Comparison of ENCODE assay signal across 17 cellular contexts in the genomic region with DNA sequence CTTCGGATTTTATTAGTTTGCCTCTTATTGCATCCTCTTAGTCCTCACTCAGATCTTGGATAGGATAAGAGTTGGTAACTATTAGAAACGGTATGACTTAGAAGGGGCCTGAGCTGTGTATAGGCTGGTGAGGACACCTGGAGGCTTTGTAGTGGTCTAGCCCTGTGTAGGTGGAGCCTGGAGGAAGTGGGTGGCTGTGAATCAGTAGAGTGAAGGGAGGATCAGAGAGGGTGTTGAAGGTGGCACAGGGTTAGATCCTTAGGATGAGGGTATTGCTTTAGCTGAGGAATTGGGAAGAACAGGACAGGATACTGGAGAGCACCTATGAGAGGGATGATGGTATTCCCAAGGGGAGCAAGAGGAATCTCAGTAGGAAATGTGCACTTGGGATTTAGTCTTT. TPM values are rescaled to one million over a fixed set of nuclear protein-coding genes. Genes with fewer than 3 reads are reported as not detected.
DNase-seq lines count a peak whose midpoint lies in the region; ATAC-seq, FAIRE-seq and TF ChIP-seq lines count a peak whose summit lies in the region.
"Had no signal": no experiment of that assay in that cellular context is flagged by ENCODE, and none has a peak within 500 bp of the region (broad histone marks: within the 10 kb centered on the region; RNA-seq: fewer than 3 reads in every experiment).

No MANE protein-coding gene starts in this region.

- H3K27me3 ChIP-seq in KMS-11 (ENCODE audit: insufficient read depth, low read depth) (no peaks in the 10 kb centered on the region), astrocyte (ENCODE audit: insufficient read depth, low read length) (no peaks in the 10 kb centered on the region), thymus (ENCODE audit: control insufficient read depth, insufficient read depth) (no peaks in the 10 kb centered on the region)
- H3K27me3 ChIP-seq: heart left ventricle, SJSA1 had no signal

- H3K4me3 Mint-ChIP-seq in activated naive CD4-positive, alpha-beta T cell treated with anti-CD3 and anti-CD28 coated beads, Interleukin-2, amount 10 ng/mL, durations not matched to agents 7 days and 5 days = no peak overlapping the region
- H3K4me3 Mint-ChIP-seq in astrocyte (ENCODE audit: unreplicated experiment) = no peak overlapping the region
- H3K4me3 Mint-ChIP-seq: natural killer cell treated with Interleukin-12 subunit alpha and Interleukin-12 subunit beta and Interleukin-15 and Interleukin-18, amount 100 ng/mL, for 72 hours had no signal

- no peaks in the 10 kb centered on the region for H4K20me1 ChIP-seq in KMS-11 (ENCODE audit: insufficient read depth)
- peaks cover 72% of the 10 kb centered on the region for H4K20me1 ChIP-seq in astrocyte (ENCODE audit: insufficient read depth, low read length)

- peak overlapping the region; percentile 88; the same call in 1 of the 2 replicates for H3K27ac ChIP-seq in KMS-11
- H3K27ac ChIP-seq in astrocyte (ENCODE audit: low read depth, low read length) = no peak overlapping the region
- peak overlapping the region; percentile 25 for H3K27ac ChIP-seq in thymus (ENCODE audit: low read depth)
- H3K27ac ChIP-seq: SJSA1 had no signal

- H3K4me3 ChIP-seq in KMS-11 (IDR thresholded peaks at IDR 0.05; ENCODE audit: insufficient read depth, low read depth, low read length) (no peak overlapping the region), astrocyte (ENCODE audit: insufficient read depth, low read depth, low read length) (no peak overlapping the region), thymus (ENCODE audit: low read length) (no peak overlapping the region), foreskin fibroblast (ENCODE audit: low read depth in 1 of 2, low read length in 2 of 2) (no peak overlapping the region)
- H3K4me3 ChIP-seq: heart left ventricle, SJSA1 had no signal

- no peak for FAIRE-seq in astrocyte (lab: Jason Lieb, UNC)
- FAIRE-seq: HepG2 had no signal

- H3K9ac ChIP-seq in KMS-11 = no peak overlapping the region
- no peak overlapping the region for H3K9ac ChIP-seq in astrocyte (ENCODE audit: low read length)

- peaks cover 10% of the 10 kb centered on the region for H3K27me3 Mint-ChIP-seq in activated naive CD4-positive, alpha-beta T cell treated with anti-CD3 and anti-CD28 coated beads, Interleukin-2, amount 10 ng/mL, durations not matched to agents 7 days and 5 days
- no peaks in the 10 kb centered on the region for H3K27me3 Mint-ChIP-seq in astrocyte (ENCODE audit: low read depth, unreplicated experiment)
- H3K27me3 Mint-ChIP-seq: natural killer cell treated with Interleukin-12 subunit alpha and Interleukin-12 subunit beta and Interleukin-15 and Interleukin-18, amount 100 ng/mL, for 72 hours; progenitor cell of endocrine pancreas had no signal

- H3K4me1 ChIP-seq in KMS-11 (ENCODE audit: low read depth, poor library complexity, severe bottlenecking) (peaks cover 71% of the 10 kb centered on the region), astrocyte (ENCODE audit: insufficient read depth, low read length) (peaks cover 25% of the 10 kb centered on the region), thymus (ENCODE audit: control insufficient read depth, insufficient read depth, low read length) (peaks cover 36% of the 10 kb centered on the region)

- H3K79me2 ChIP-seq in KMS-11 (ENCODE audit: insufficient read depth, low read depth) = peaks cover 61% of the 10 kb centered on the region
- H3K79me2 ChIP-seq in astrocyte (ENCODE audit: insufficient read depth, low read length) = peaks cover 85% of the 10 kb centered on the region

- H3K4me2 ChIP-seq in KMS-11 (peak overlapping the region; percentile 88; the same call in 1 of the 2 replicates), astrocyte (ENCODE audit: low read length) (peak overlapping the region; percentile 34)

- H3K9me3 Mint-ChIP-seq in activated naive CD4-positive, alpha-beta T cell treated with anti-CD3 and anti-CD28 coated beads, Interleukin-2, amount 10 ng/mL, durations not matched to agents 7 days and 5 days = no peaks in the 10 kb centered on the region
- no peaks in the 10 kb centered on the region for H3K9me3 Mint-ChIP-seq in astrocyte (ENCODE audit: unreplicated experiment)
- H3K9me3 Mint-ChIP-seq: natural killer cell treated with Interleukin-12 subunit alpha and Interleukin-12 subunit beta and Interleukin-15 and Interleukin-18, amount 100 ng/mL, for 72 hours had no signal

- ATAC-seq in left lobe of liver = no peak
- ATAC-seq: HepG2; natural killer cell treated with Interleukin-12 subunit alpha and Interleukin-12 subunit beta and Interleukin-15 and Interleukin-18, amount 100 ng/mL, for 72 hours had no signal

- H3K36me3 Mint-ChIP-seq in activated naive CD4-positive, alpha-beta T cell treated with anti-CD3 and anti-CD28 coated beads, Interleukin-2, amount 10 ng/mL, durations not matched to agents 7 days and 5 days = peaks cover 16% of the 10 kb centered on the region
- H3K36me3 Mint-ChIP-seq in astrocyte (ENCODE audit: low read depth, unreplicated experiment) = peaks cover 7% of the 10 kb centered on the region
- H3K36me3 Mint-ChIP-seq: natural killer cell treated with Interleukin-12 subunit alpha and Interleukin-12 subunit beta and Interleukin-15 and Interleukin-18, amount 100 ng/mL, for 72 hours had no signal

- CTCF ChIA-PET in activated naive CD4-positive, alpha-beta T cell treated with anti-CD3 and anti-CD28 coated beads, Interleukin-2, amount 10 ng/mL, durations not matched to agents 7 days and 5 days (lab: Charles Lee) = interaction anchor here (1.2 kb wide), 1 partner anchor 59 kb away, joined by 3 read pairs; no protein-coding TSS in a partner anchor

- H3K36me3 ChIP-seq in KMS-11 (ENCODE audit: insufficient read depth) (no peaks in the 10 kb centered on the region), astrocyte (ENCODE audit: insufficient read depth, low read length) (peaks cover 3% of the 10 kb centered on the region), thymus (ENCODE audit: control insufficient read depth, insufficient read depth) (no peaks in the 10 kb centered on the region)

- H2AFZ ChIP-seq in KMS-11 (ENCODE audit: low read depth) = no peak overlapping the region
- no peak overlapping the region for H2AFZ ChIP-seq in astrocyte (ENCODE audit: low read depth, low read length)

- 11% methylated on average over 2 of the region's 2 CpGs for whole genome bisulfite sequencing in thymus

- H3K27ac Mint-ChIP-seq in activated naive CD4-positive, alpha-beta T cell treated with anti-CD3 and anti-CD28 coated beads, Interleukin-2, amount 10 ng/mL, durations not matched to agents 7 days and 5 days = no peak overlapping the region
- no peak overlapping the region for H3K27ac Mint-ChIP-seq in astrocyte (ENCODE audit: unreplicated experiment)
- H3K27ac Mint-ChIP-seq: natural killer cell treated with Interleukin-12 subunit alpha and Interleukin-12 subunit beta and Interleukin-15 and Interleukin-18, amount 100 ng/mL, for 72 hours; progenitor cell of endocrine pancreas had no signal

- peaks cover 17% of the 10 kb centered on the region for H3K4me1 Mint-ChIP-seq in activated naive CD4-positive, alpha-beta T cell treated with anti-CD3 and anti-CD28 coated beads, Interleukin-2, amount 10 ng/mL, durations not matched to agents 7 days and 5 days
- peaks cover 23% of the 10 kb centered on the region for H3K4me1 Mint-ChIP-seq in astrocyte (ENCODE audit: low read depth, unreplicated experiment)

- peak; percentile 63 for DNase-seq in activated naive CD4-positive, alpha-beta T cell treated with anti-CD3 and anti-CD28 coated beads, Interleukin-2, amount 10 ng/mL, durations not matched to agents 7 days and 5 days
- no peak for DNase-seq in activated naive CD4-positive, alpha-beta T cell treated with Interleukin-2 at 50 U/mL for 16 hours
- no peak for DNase-seq in astrocyte (ENCODE audit: low read depth)
- no peak for DNase-seq in foreskin fibroblast
- DNase-seq in left lobe of liver (ENCODE audit: low spot score) = no peak
- DNase-seq in SK-N-DZ (ENCODE audit: low spot score) = no peak
- DNase-seq: COR-L47, mammary epithelial cell, NCI-H187 treated with DMSO at 0.1 percent for 48 hours, NCI-H446 had no signal

- TF ChIP-seq CTCF in KMS-11 (conservative IDR thresholded peaks at IDR 0.05; ENCODE audit: low read depth, low read length) = no peak
- no peak for TF ChIP-seq CTCF in astrocyte (IDR thresholded peaks at IDR 0.05; ENCODE audit: insufficient read depth, low read depth, low read length)
- no peak for TF ChIP-seq CTCF in foreskin fibroblast (IDR thresholded peaks at IDR 0.05; ENCODE audit: low read depth, low read length)

- H3K9me3 ChIP-seq in astrocyte (ENCODE audit: insufficient read depth, low read depth, low read length) = no peaks in the 10 kb centered on the region
- H3K9me3 ChIP-seq in thymus (ENCODE audit: control insufficient read depth) = no peaks in the 10 kb centered on the region
- H3K9me3 ChIP-seq: heart left ventricle, SJSA1 had no signal

RNA-seq across cellular contexts. Expression of a gene that starts 5.7 kb away (rescaled TPM):
- 12.9 and 13.8 TPM in 2 replicates for total RNA-seq in astrocyte
- polyA plus RNA-seq in thymus = 2.9 TPM
- 3.6 TPM for total RNA-seq in left lobe of liver
- polyA plus RNA-seq in SK-N-DZ (2014; cell fraction: cytosol; rRNA removed) = 1.6 and 1.7 TPM in 2 replicates
- polyA plus RNA-seq in SK-N-DZ (2014; cell fraction: nucleus; rRNA removed) = 1.0 and 2.6 TPM in 2 replicates
